Comparison of ENCODE assay signal across 9 cellular contexts in the genomic region with DNA sequence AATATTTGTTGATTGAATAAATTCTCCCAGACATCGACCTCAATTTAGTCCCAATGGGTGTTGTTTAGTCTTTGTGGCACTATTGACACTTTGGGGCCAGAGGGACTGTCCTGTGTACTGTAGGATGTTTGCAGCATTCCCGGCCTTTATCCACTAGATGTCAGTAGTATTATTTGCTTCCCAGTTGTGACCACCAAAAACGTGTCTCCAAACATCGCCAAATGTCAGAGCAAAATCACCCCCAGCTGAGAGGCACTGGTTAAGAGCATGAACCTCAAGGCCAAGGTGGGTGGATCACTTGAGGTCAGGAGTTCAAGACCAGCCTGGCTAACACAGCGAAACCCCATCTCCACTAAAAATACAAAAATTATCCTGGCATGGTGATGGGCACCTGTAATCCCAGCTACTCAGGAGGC. TPM values are rescaled to one million over a fixed set of nuclear protein-coding genes. Genes with fewer than 3 reads are reported as not detected.
DNase-seq lines count a peak whose midpoint lies in the region; ATAC-seq and TF ChIP-seq lines count a peak whose summit lies in the region.
"Had no signal": no experiment of that assay in that cellular context is flagged by ENCODE, and none has a peak within 500 bp of the region (broad histone marks: within the 10 kb centered on the region; RNA-seq: fewer than 3 reads in every experiment).

No MANE protein-coding gene starts in this region.

- H3K27ac ChIP-seq in uterus: no peak overlapping the region

- H3K27me3 ChIP-seq in uterus: no peaks in the 10 kb centered on the region

- no peak for TF ChIP-seq POLR2A in uterus (IDR thresholded peaks at IDR 0.05)

- H3K4me3 ChIP-seq in uterus: no peak overlapping the region

- TF ChIP-seq CTCF in uterus (IDR thresholded peaks at IDR 0.05): no peak

- no peaks in the 10 kb centered on the region for H3K9me3 ChIP-seq in uterus

- DNase-seq in AG20443 (ENCODE audit: low spot score) (peak; percentile 61), HT1080 (ENCODE audit: low read depth) (peak; percentile 39), SW480 (ENCODE audit: low spot score) (peak; percentile 79), iris pigment epithelial cell (ENCODE audit: low read depth) (peak; percentile 50), NCI-H2081 treated with DMSO at 0.1 percent for 48 hours (lab: John Stamatoyannopoulos, UW) (no peak), uterus (no peak), DMS153 (lab: John Stamatoyannopoulos, UW) (no peak)
- DNase-seq: activated CD4-positive, CD25-positive, alpha-beta regulatory T cell had no signal

- intact Hi-C loops in uterus (cut with DNase I; ENCODE audit: low total_unique reads): no loop called here

- no peaks in the 10 kb centered on the region for H3K4me1 ChIP-seq in uterus

- no peaks in the 10 kb centered on the region for H3K36me3 ChIP-seq in uterus

- no peak for ATAC-seq in GM18867 (IDR thresholded peaks at IDR 0.05; ENCODE audit: unreplicated experiment)

RNA-seq across cellular contexts. Expression of a gene that starts 15.4 kb away (rescaled TPM):
- not detected in 2 replicates for total RNA-seq in HT1080 (2014; rRNA removed; shearing (Covaris generic))
- 0.19 TPM in 2 replicates for polyA plus RNA-seq in HT1080 (2015; cell fraction: cytosol; rRNA removed)
- 0.14 and 0.33 TPM in 2 replicates for polyA plus RNA-seq in HT1080 (2015; cell fraction: nucleus; rRNA removed)
- total RNA-seq in uterus: under 1 TPM in 3 of 4 donors, not detected in 1; 0.34 to 0.90 (median 0.59) TPM

RNA-seq across cellular contexts. Expression of a gene that starts 59.0 kb away (rescaled TPM):
- 10.4 and 29.4 TPM in 2 replicates for total RNA-seq in HT1080 (2014; rRNA removed; shearing (Covaris generic))
- polyA plus RNA-seq in HT1080 (2015; cell fraction: cytosol; rRNA removed): 86.0 and 102 TPM in 2 replicates
- polyA plus RNA-seq in HT1080 (2015; cell fraction: nucleus; rRNA removed): 157 and 170 TPM in 2 replicates
- 100 to 1,000 TPM in 1 of 4 donors, 10 to 100 TPM in 3; 22.7 to 386 (median 77.4) TPM for total RNA-seq in uterus

Comparison
In these comparisons a context has a peak if more than half of its experiments do, and no peak if none do; other contexts are left out.
1. DNase-seq: peak in AG20443 (single experiment), HT1080 (single experiment), SW480 (single experiment) and iris pigment epithelial cell (single experiment); none in NCI-H2081 treated with DMSO at 0.1 percent for 48 hours (single experiment), uterus (0 of 2) and DMS153 (single experiment).